In genomic region chr7:7869036-7869435, GRCh38 we compare ENCODE assay signal across 3 cellular contexts.
A peak's percentile ranks its signal among the peaks of the same experiment; 100 is the strongest.
TF ChIP-seq lines count a peak whose summit lies in the region.

No MANE protein-coding gene starts in this region.

TF ChIP-seq in SK-N-SH, 30 proteins besides CTCF, POLR2A, EP300 and RAD21:
- TF ChIP-seq, protein P1, sequence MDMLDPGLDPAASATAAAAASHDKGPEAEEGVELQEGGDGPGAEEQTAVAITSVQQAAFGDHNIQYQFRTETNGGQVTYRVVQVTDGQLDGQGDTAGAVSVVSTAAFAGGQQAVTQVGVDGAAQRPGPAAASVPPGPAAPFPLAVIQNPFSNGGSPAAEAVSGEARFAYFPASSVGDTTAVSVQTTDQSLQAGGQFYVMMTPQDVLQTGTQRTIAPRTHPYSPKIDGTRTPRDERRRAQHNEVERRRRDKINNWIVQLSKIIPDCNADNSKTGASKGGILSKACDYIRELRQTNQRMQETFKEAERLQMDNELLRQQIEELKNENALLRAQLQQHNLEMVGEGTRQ (IDR thresholded peaks at IDR 0.05; ENCODE audit: borderline replicate concordance, low read depth, low read length), result no peak
- TF ChIP-seq TAF1 (IDR thresholded peaks at IDR 0.05; ENCODE audit: borderline replicate concordance, low read depth, low read length), result no peak
- TF ChIP-seq TEAD4 (IDR thresholded peaks at IDR 0.05; ENCODE audit: borderline replicate concordance, insufficient read depth), result no peak
- TF ChIP-seq GATA2 (CRISPR knock-in tag; IDR thresholded peaks at IDR 0.05), result peak; percentile 36; the same call in 1 of the 2 replicates
- no peak for TF ChIP-seq TCF12 (IDR thresholded peaks at IDR 0.05)

TF ChIP-seq in SK-N-SH treated with all-trans-retinoic acid at 6 μM for 48 hours, 23 proteins besides CTCF, POLR2A, EP300 and RAD21:
- TF ChIP-seq, protein P2, sequence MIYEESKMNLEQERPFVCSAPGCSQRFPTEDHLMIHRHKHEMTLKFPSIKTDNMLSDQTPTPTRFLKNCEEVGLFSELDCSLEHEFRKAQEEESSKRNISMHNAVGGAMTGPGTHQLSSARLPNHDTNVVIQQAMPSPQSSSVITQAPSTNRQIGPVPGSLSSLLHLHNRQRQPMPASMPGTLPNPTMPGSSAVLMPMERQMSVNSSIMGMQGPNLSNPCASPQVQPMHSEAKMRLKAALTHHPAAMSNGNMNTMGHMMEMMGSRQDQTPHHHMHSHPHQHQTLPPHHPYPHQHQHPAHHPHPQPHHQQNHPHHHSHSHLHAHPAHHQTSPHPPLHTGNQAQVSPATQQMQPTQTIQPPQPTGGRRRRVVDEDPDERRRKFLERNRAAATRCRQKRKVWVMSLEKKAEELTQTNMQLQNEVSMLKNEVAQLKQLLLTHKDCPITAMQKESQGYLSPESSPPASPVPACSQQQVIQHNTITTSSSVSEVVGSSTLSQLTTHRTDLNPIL (CRISPR knock-in tag; IDR thresholded peaks at IDR 0.05; ENCODE audit: low read depth), result no peak
- TF ChIP-seq ESRRG (CRISPR knock-in tag; IDR thresholded peaks at IDR 0.05), result no peak
- no peak for TF ChIP-seq ZNF565 (CRISPR knock-in tag; conservative IDR thresholded peaks at IDR 0.05; ENCODE audit: low read depth)
- TF ChIP-seq ZNF8 (CRISPR knock-in tag; IDR thresholded peaks at IDR 0.05), result no peak
- TF ChIP-seq SNAI2 (CRISPR knock-in tag; IDR thresholded peaks at IDR 0.05), result no peak
- no peak for TF ChIP-seq RARB (CRISPR knock-in tag; IDR thresholded peaks at IDR 0.05)
- no peak for TF ChIP-seq ZNF70 (CRISPR knock-in tag; IDR thresholded peaks at IDR 0.05)
- TF ChIP-seq BACH2 (CRISPR knock-in tag; IDR thresholded peaks at IDR 0.05; ENCODE audit: borderline replicate concordance), result no peak
- TF ChIP-seq ZC3H10 (CRISPR knock-in tag; IDR thresholded peaks at IDR 0.05), result no peak
- TF ChIP-seq ZFP30 (CRISPR knock-in tag; IDR thresholded peaks at IDR 0.05), result no peak
- TF ChIP-seq CSRNP3 (CRISPR knock-in tag; IDR thresholded peaks at IDR 0.05), result no peak
- no peak for TF ChIP-seq POU6F1 (CRISPR knock-in tag; IDR thresholded peaks at IDR 0.05; ENCODE audit: borderline replicate concordance, low read depth)
- TF ChIP-seq TCF4 (CRISPR knock-in tag; IDR thresholded peaks at IDR 0.05; ENCODE audit: borderline replicate concordance), result no peak
- TF ChIP-seq ISL1 (CRISPR knock-in tag; IDR thresholded peaks at IDR 0.05), result no peak
- TF ChIP-seq OSR1 (CRISPR knock-in tag; IDR thresholded peaks at IDR 0.05), result no peak
- TF ChIP-seq GLIS3 (CRISPR knock-in tag; IDR thresholded peaks at IDR 0.05), result no peak

TF ChIP-seq in K562, 482 proteins besides CTCF, POLR2A, EP300 and RAD21 (continued from another document):
- TF ChIP-seq PCBP2 (IDR thresholded peaks at IDR 0.05; ENCODE audit: low read depth, low read length, poor library complexity, severe bottlenecking), result no peak
- no peak for TF ChIP-seq HDGF (IDR thresholded peaks at IDR 0.05)
- no peak for TF ChIP-seq PHB2 (IDR thresholded peaks at IDR 0.05; ENCODE audit: low read depth)
- 0 out of 2 replicates have a peak, but pooled peaks have one; percentile 16 for TF ChIP-seq JUND (IDR thresholded peaks at IDR 0.05; ENCODE audit: borderline replicate concordance, low read depth, low read length)
- TF ChIP-seq JUND (tag; IDR thresholded peaks at IDR 0.05; ENCODE audit: borderline replicate concordance, low read depth, low read length), result no peak
